In genomic region chr21:45373991-45374816, GRCh38 we compare ENCODE assay signal across 2 cellular contexts.
TF ChIP-seq lines count a peak whose summit lies in the region.

No MANE protein-coding gene starts in this region.

TF ChIP-seq in IMR-90, 13 proteins besides CTCF, POLR2A, EP300 and RAD21:
- TF ChIP-seq BHLHE40 (IDR thresholded peaks at IDR 0.05; ENCODE audit: low read depth, low read length) (no peak), CEBPB (IDR thresholded peaks at IDR 0.05; ENCODE audit: low read depth, low read length) (no peak), SMC3 (IDR thresholded peaks at IDR 0.05; ENCODE audit: low read depth, low read length) (no peak), MAFK (IDR thresholded peaks at IDR 0.05; ENCODE audit: low read depth, low read length) (no peak), ELK1 (IDR thresholded peaks at IDR 0.05; ENCODE audit: borderline replicate concordance, low read depth, low read length) (no peak), MAZ (IDR thresholded peaks at IDR 0.05; ENCODE audit: borderline replicate concordance, low read depth, low read length) (no peak)

TF ChIP-seq in HepG2, 621 proteins besides CTCF, POLR2A, EP300 and RAD21:
- no peak for TF ChIP-seq MAZ (IDR thresholded peaks at IDR 0.05; ENCODE audit: borderline replicate concordance, low read depth, low read length)
- TF ChIP-seq MAZ (CRISPR knock-in tag; IDR thresholded peaks at IDR 0.05; ENCODE audit: low read depth): no peak
- TF ChIP-seq ZNF263 (CRISPR knock-in tag; IDR thresholded peaks at IDR 0.05): no peak
- TF ChIP-seq ZNF883 (CRISPR knock-in tag; IDR thresholded peaks at IDR 0.05; ENCODE audit: not compliant biosample characterization): no peak
- no peak for TF ChIP-seq NCOA2 (CRISPR knock-in tag; IDR thresholded peaks at IDR 0.05)
- TF ChIP-seq ZFP62 (CRISPR knock-in tag; IDR thresholded peaks at IDR 0.05): no peak
- TF ChIP-seq FOXO1 (CRISPR knock-in tag; IDR thresholded peaks at IDR 0.05): no peak
- TF ChIP-seq ZNF256 (CRISPR knock-in tag; conservative IDR thresholded peaks at IDR 0.05): no peak
- no peak for TF ChIP-seq PRDM4 (CRISPR knock-in tag; IDR thresholded peaks at IDR 0.05; ENCODE audit: borderline replicate concordance)
- TF ChIP-seq DNMT3B (CRISPR knock-in tag; conservative IDR thresholded peaks at IDR 0.05): no peak
- TF ChIP-seq NFKBIZ (CRISPR knock-in tag; IDR thresholded peaks at IDR 0.05): no peak
- no peak for TF ChIP-seq MED8 (CRISPR knock-in tag; IDR thresholded peaks at IDR 0.05; ENCODE audit: insufficient replicate concordance)
TF ChIP-seq in HepG2: peak in this region for 0.
